ENCODE assay signal across 17 cellular contexts in the genomic region with DNA sequence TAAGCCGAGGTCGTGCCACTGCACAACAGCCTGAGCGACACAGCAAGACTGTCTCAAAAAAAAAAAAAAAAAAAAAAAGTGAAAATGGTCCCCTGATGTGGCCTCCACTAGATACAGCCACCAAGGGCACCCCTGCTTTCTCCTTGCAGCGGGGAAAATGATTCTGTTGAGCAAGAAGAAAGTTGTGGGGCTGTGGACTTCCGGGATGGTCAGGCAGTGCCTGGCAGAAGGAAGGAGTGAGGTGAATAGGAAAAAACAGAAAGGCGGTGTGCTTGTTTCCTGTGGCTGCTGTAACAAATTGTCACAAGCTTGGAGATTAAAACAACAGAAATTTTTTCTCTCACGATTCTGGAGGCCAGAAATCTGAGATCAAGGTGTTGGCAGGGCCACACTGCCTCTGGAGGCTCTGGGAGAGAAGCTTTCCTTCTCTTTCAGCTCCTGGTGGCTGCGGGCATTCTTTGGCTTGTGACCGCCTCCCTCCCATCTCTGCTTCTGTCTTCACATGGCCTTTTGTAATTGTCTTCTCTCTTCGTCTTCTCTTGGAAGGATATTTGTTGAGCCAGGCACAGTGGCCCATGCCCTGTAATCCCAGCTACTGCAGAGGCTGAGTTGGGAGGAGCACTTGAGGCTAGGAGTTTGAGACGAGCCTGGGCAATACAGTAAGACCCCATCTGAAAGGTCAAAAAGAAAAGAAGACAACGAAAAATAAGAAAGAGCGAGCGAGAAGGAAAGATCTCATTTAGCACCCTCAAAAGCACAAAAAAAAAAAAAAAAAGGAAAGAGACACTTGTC.
"Had no signal": no experiment of that assay in that cellular context is flagged by ENCODE, and none has a peak within 500 bp of the region (broad histone marks: within the 10 kb centered on the region; RNA-seq: fewer than 3 reads in every experiment).

No MANE protein-coding gene starts in this region.

- H3K4me1 ChIP-seq: heart left ventricle had no signal

- FAIRE-seq: keratinocyte had no signal

- H3K4me3 ChIP-seq: heart left ventricle, left lung, sigmoid colon, suprapubic skin, upper lobe of left lung had no signal

- ATAC-seq: activated CD8-positive, alpha-beta memory T cell treated with anti-CD3 and anti-CD28 coated beads, Interleukin-2, amount 10 ng/mL, durations not matched to agents 7 days and 5 days; heart left ventricle; left lung; natural killer cell treated with Interleukin-12 subunit alpha and Interleukin-12 subunit beta and Interleukin-15 and Interleukin-18, amount 100 ng/mL, for 72 hours; T-cell had no signal

- H3K4me3 Mint-ChIP-seq: activated CD8-positive, alpha-beta memory T cell treated with anti-CD3 and anti-CD28 coated beads, Interleukin-2, amount 10 ng/mL, durations not matched to agents 7 days and 5 days; memory B cell; natural killer cell treated with Interleukin-12 subunit alpha and Interleukin-12 subunit beta and Interleukin-15 and Interleukin-18, amount 100 ng/mL, for 72 hours had no signal

- H3K27me3 ChIP-seq: heart left ventricle, left lung, sigmoid colon, suprapubic skin, upper lobe of left lung had no signal

- H3K27me3 Mint-ChIP-seq: memory B cell, T-cell had no signal

- H3K27ac Mint-ChIP-seq: activated CD8-positive, alpha-beta memory T cell treated with anti-CD3 and anti-CD28 coated beads, Interleukin-2, amount 10 ng/mL, durations not matched to agents 7 days and 5 days; memory B cell had no signal

- DNase-seq: activated CD8-positive, alpha-beta memory T cell treated with anti-CD3 and anti-CD28 coated beads, Interleukin-2, amount 10 ng/mL, durations not matched to agents 7 days and 5 days; activated T-cell treated with anti-CD3 and anti-CD28 coated beads, Interleukin-2, amount 50 U/mL, for 48 hours; cortex of kidney; effector CD8-positive, alpha-beta T cell; foreskin melanocyte; left lung; sigmoid colon; stimulated activated CD4-positive, alpha-beta T cell treated with anti-CD3 and anti-CD28 coated beads, Interleukin-2, amount 100 ng/mL, for 48 hours; stimulated activated naive CD4-positive, alpha-beta T cell treated with Interleukin-2 at 50 U/mL for 16 hours; T-cell; upper lobe of left lung; WERI-Rb-1 had no signal

- H3K36me3 ChIP-seq: heart left ventricle, left lung, sigmoid colon, suprapubic skin, upper lobe of left lung, WERI-Rb-1 had no signal

- H3K9me3 ChIP-seq: sigmoid colon, suprapubic skin had no signal

- H3K9me3 Mint-ChIP-seq: natural killer cell treated with Interleukin-12 subunit alpha and Interleukin-12 subunit beta and Interleukin-15 and Interleukin-18, amount 100 ng/mL, for 72 hours had no signal

- H3K27ac ChIP-seq: heart left ventricle, left lung, sigmoid colon, suprapubic skin, upper lobe of left lung, WERI-Rb-1 had no signal

- H3K36me3 Mint-ChIP-seq: activated CD8-positive, alpha-beta memory T cell treated with anti-CD3 and anti-CD28 coated beads, Interleukin-2, amount 10 ng/mL, durations not matched to agents 7 days and 5 days had no signal
